20 cellular contexts compared by ENCODE assay signal in genomic region chr2:105443610-105444598, GRCh38. TPM values are rescaled to one million over a fixed set of nuclear protein-coding genes. Genes with fewer than 3 reads are reported as not detected.
DNase-seq lines count a peak whose midpoint lies in the region; ATAC-seq and TF ChIP-seq lines count a peak whose summit lies in the region.
"Had no signal": no experiment of that assay in that cellular context is flagged by ENCODE, and none has a peak within 500 bp of the region (broad histone marks: within the 10 kb centered on the region; RNA-seq: fewer than 3 reads in every experiment).

No MANE protein-coding gene starts in this region.

- DNase-seq in right atrium auricular region (ENCODE audit: low spot score) (peak; percentile 48), left cardiac atrium (no peak), amniotic epithelial cell (ENCODE audit: low read depth) (peak; percentile 50), lower lobe of right lung (no peak), middle frontal gyrus (ENCODE audit: extremely low spot score, low spot score) (no peak), GM19240 (ENCODE audit: insufficient read length, low spot score) (no peak)
- DNase-seq: activated CD4-positive, alpha-beta T cell treated with anti-CD3 and anti-CD28 coated beads, Interleukin-2, amount 10 ng/mL, durations not matched to agents 24 days and 14 days; activated CD8-positive, alpha-beta memory T cell treated with anti-CD3 and anti-CD28 coated beads, Interleukin-2, amount 50 U/mL, for 48 hours; activated gamma-delta T cell treated with Interleukin-2 at 50 U/mL for 16 hours; amygdala; CD8-positive, alpha-beta T cell; foreskin keratinocyte; NCI-H1930; NCI-H748 treated with DMSO at 0.1 percent for 48 hours; posterior cingulate gyrus; SK-N-SH; stimulated activated naive CD4-positive, alpha-beta T cell had no signal

- H3K4me3 ChIP-seq in right atrium auricular region = no peak overlapping the region
- no peak overlapping the region for H3K4me3 ChIP-seq in lower lobe of right lung
- H3K4me3 ChIP-seq: vagina had no signal

- H3K27ac ChIP-seq in right atrium auricular region = no peak overlapping the region
- H3K27ac ChIP-seq in lower lobe of right lung = no peak overlapping the region
- H3K27ac ChIP-seq: foreskin keratinocyte, vagina had no signal

- ATAC-seq in left cardiac atrium (no peak), lower lobe of right lung (peak; percentile 40 to 48), HG03095 (IDR thresholded peaks at IDR 0.05; ENCODE audit: unreplicated experiment) (no peak), HG02571 (IDR thresholded peaks at IDR 0.05; ENCODE audit: unreplicated experiment) (no peak)
- ATAC-seq: CD8-positive, alpha-beta T cell; foreskin keratinocyte had no signal

- TF ChIP-seq CTCF in right atrium auricular region (IDR thresholded peaks at IDR 0.05) = no peak
- TF ChIP-seq CTCF in lower lobe of right lung (IDR thresholded peaks at IDR 0.05) = no peak

- H3K36me3 ChIP-seq in right atrium auricular region = no peaks in the 10 kb centered on the region
- H3K36me3 ChIP-seq in lower lobe of right lung = no peaks in the 10 kb centered on the region
- H3K36me3 ChIP-seq: vagina had no signal

- H3K4me1 ChIP-seq in right atrium auricular region (peaks cover 0 to 5% of the 10 kb centered on the region in 2 donors), lower lobe of right lung (peaks cover under 1% of the 10 kb centered on the region)
- H3K4me1 ChIP-seq: vagina had no signal

- H3K9me3 ChIP-seq in right atrium auricular region = no peaks in the 10 kb centered on the region
- H3K9me3 ChIP-seq in lower lobe of right lung = no peaks in the 10 kb centered on the region
- H3K9me3 ChIP-seq: SK-N-SH, vagina had no signal

- intact Hi-C loops in left cardiac atrium (cut with DNase I) (loop anchor here in 1 of 2 donors (5.0 kb wide), 1 partner anchor 33 kb away; no protein-coding TSS in a partner anchor), lower lobe of right lung (cut with DNase I) (no loop called here)

- H3K27me3 ChIP-seq in right atrium auricular region (no peaks in the 10 kb centered on the region), lower lobe of right lung (ENCODE audit: low read depth) (no peaks in the 10 kb centered on the region)
- H3K27me3 ChIP-seq: foreskin keratinocyte, vagina had no signal

RNA-seq across cellular contexts. Expression of gene FHL2, which starts 45.1 kb away (rescaled TPM):
- total RNA-seq in right atrium auricular region (100 to 1,000 TPM; 141 to 356 TPM), left cardiac atrium (10 to 100 TPM; 32.3 to 92.2 TPM), lower lobe of right lung (5.5 TPM)

Comparison
In these comparisons a context has a peak if more than half of its experiments do, and no peak if none do; other contexts are left out.
1. DNase-seq: peak in right atrium auricular region (single experiment) and amniotic epithelial cell (single experiment); none in left cardiac atrium (single experiment), lower lobe of right lung (single experiment), middle frontal gyrus (single experiment) and GM19240 (single experiment).
2. ATAC-seq: peak in lower lobe of right lung (2 of 2); none in left cardiac atrium (0 of 2), HG03095 (single experiment) and HG02571 (single experiment).